ENCODE assay signal across 9 cellular contexts in genomic region chr11:113283881-113284280, GRCh38.
"Had no signal": no experiment of that assay in that cellular context is flagged by ENCODE, and none has a peak within 500 bp of the region (broad histone marks: within the 10 kb centered on the region; RNA-seq: fewer than 3 reads in every experiment).

No MANE protein-coding gene starts in this region.

- H3K4me3 ChIP-seq: GM23248, HAP-1, K562 had no signal

- ATAC-seq: HCT116, K562 had no signal

- DNase-seq: GM23248, GOT3, H7, HFFc6, IMR-90 had no signal

- H3K9me3 ChIP-seq: HAP-1 had no signal

- H3K4me1 ChIP-seq: HAP-1 had no signal

- H3K27ac ChIP-seq: GM23248, HL-60 had no signal

- FAIRE-seq: K562 had no signal

- H3K36me3 ChIP-seq: HAP-1 had no signal
